In genomic region chr20:10777713-10778112, GRCh38 we compare ENCODE assay signal across 2 cellular contexts.
TF ChIP-seq lines count a peak whose summit lies in the region.

No MANE protein-coding gene starts in this region.

TF ChIP-seq in GM23338, 12 proteins besides CTCF, POLR2A, EP300 and RAD21 (continued from another document):
- no peak for TF ChIP-seq REST (IDR thresholded peaks at IDR 0.05; ENCODE audit: unreplicated experiment)
- TF ChIP-seq NANOG (IDR thresholded peaks at IDR 0.05; ENCODE audit: borderline replicate concordance), result no peak
- no peak for TF ChIP-seq EZH2 (IDR thresholded peaks at IDR 0.05; ENCODE audit: low read depth, unreplicated experiment)
- TF ChIP-seq ZNF114 (CRISPR knock-in tag; IDR thresholded peaks at IDR 0.05), result no peak
TF ChIP-seq in GM23338: peak in this region for 0.

TF ChIP-seq in IMR-90, 13 proteins besides CTCF, POLR2A, EP300 and RAD21 (continued from another document):
- TF ChIP-seq, protein P1, sequence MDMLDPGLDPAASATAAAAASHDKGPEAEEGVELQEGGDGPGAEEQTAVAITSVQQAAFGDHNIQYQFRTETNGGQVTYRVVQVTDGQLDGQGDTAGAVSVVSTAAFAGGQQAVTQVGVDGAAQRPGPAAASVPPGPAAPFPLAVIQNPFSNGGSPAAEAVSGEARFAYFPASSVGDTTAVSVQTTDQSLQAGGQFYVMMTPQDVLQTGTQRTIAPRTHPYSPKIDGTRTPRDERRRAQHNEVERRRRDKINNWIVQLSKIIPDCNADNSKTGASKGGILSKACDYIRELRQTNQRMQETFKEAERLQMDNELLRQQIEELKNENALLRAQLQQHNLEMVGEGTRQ (IDR thresholded peaks at IDR 0.05; ENCODE audit: low read depth, low read length), result no peak
- TF ChIP-seq CEBPB (IDR thresholded peaks at IDR 0.05; ENCODE audit: low read depth, low read length) (no peak), SMC3 (IDR thresholded peaks at IDR 0.05; ENCODE audit: low read depth, low read length) (no peak), CHD1 (IDR thresholded peaks at IDR 0.05; ENCODE audit: low read depth, low read length) (no peak), MAFK (IDR thresholded peaks at IDR 0.05; ENCODE audit: low read depth, low read length) (no peak), NFE2L2 (IDR thresholded peaks at IDR 0.05; ENCODE audit: low read depth, low read length) (no peak)
